ENCODE assay signal across 21 cellular contexts in genomic region chr13:97174638-97175037, GRCh38.
"Had no signal": no experiment of that assay in that cellular context is flagged by ENCODE, and none has a peak within 500 bp of the region (broad histone marks: within the 10 kb centered on the region; RNA-seq: fewer than 3 reads in every experiment).

No MANE protein-coding gene starts in this region.

- H3K27ac Mint-ChIP-seq: activated CD8-positive, alpha-beta T cell treated with anti-CD3 and anti-CD28 coated beads for 36 hours; activated naive CD4-positive, alpha-beta T cell treated with anti-CD3 and anti-CD28 coated beads, Interleukin-2, amount 10 ng/mL, durations not matched to agents 7 days and 5 days; activated naive CD8-positive, alpha-beta T cell treated with anti-CD3 and anti-CD28 coated beads, Interleukin-2, amount 50 U/mL, for 24 hours; natural killer cell treated with Interleukin-12 subunit alpha and Interleukin-12 subunit beta and Interleukin-15 and Interleukin-18, amount 100 ng/mL, for 72 hours; stimulated activated effector memory CD8-positive, alpha-beta T cell treated with anti-CD3 and anti-CD28 coated beads, Interleukin-12 subunit alpha, Interleukin-12 subunit beta, amount 100 ng/mL, for 72 hours; type B pancreatic cell had no signal

- DNase-seq: activated CD4-positive, alpha-beta T cell treated with anti-CD3 and anti-CD28 coated beads for 48 hours; activated CD4-positive, CD25-positive, alpha-beta regulatory T cell; activated CD8-positive, alpha-beta T cell treated with anti-CD3 and anti-CD28 coated beads for 36 hours; activated naive CD4-positive, alpha-beta T cell treated with anti-CD3 and anti-CD28 coated beads, Interleukin-2, amount 10 ng/mL, durations not matched to agents 7 days and 5 days; activated naive CD8-positive, alpha-beta T cell treated with anti-CD3 and anti-CD28 coated beads, Interleukin-2, amount 50 U/mL, for 24 hours; activated T-cell treated with anti-CD3 and anti-CD28 coated beads, Interleukin-2, amount 50 U/mL, for 1 hour; aorta; brain microvascular endothelial cell; pancreas; right lobe of liver; stimulated activated CD4-positive, alpha-beta T cell treated with anti-CD3 and anti-CD28 coated beads, Interleukin-4, amount 100 ng/mL, for 24 hours; T-helper 1 cell; T-helper 9 cell; testis had no signal

- H3K9me3 ChIP-seq: gastroesophageal sphincter, neutrophil, pancreas, right lobe of liver, testis had no signal

- H3K4me3 ChIP-seq: coronary artery, gastroesophageal sphincter, heart left ventricle, pancreas, right lobe of liver, testis had no signal

- H3K36me3 Mint-ChIP-seq: activated naive CD4-positive, alpha-beta T cell treated with anti-CD3 and anti-CD28 coated beads, Interleukin-2, amount 10 ng/mL, durations not matched to agents 7 days and 5 days; natural killer cell treated with Interleukin-12 subunit alpha and Interleukin-12 subunit beta and Interleukin-15 and Interleukin-18, amount 100 ng/mL, for 72 hours; stimulated activated effector memory CD8-positive, alpha-beta T cell treated with anti-CD3 and anti-CD28 coated beads, Interleukin-12 subunit alpha, Interleukin-12 subunit beta, amount 100 ng/mL, for 72 hours; type B pancreatic cell had no signal

- H3K9me3 Mint-ChIP-seq: activated CD8-positive, alpha-beta T cell treated with anti-CD3 and anti-CD28 coated beads for 36 hours had no signal

- H3K27me3 ChIP-seq: brain microvascular endothelial cell, gastroesophageal sphincter, heart left ventricle, neutrophil, pancreas, right lobe of liver, testis had no signal

- H3K4me1 Mint-ChIP-seq: activated naive CD4-positive, alpha-beta T cell treated with anti-CD3 and anti-CD28 coated beads, Interleukin-2, amount 10 ng/mL, durations not matched to agents 7 days and 5 days; activated naive CD8-positive, alpha-beta T cell treated with anti-CD3 and anti-CD28 coated beads, Interleukin-2, amount 50 U/mL, for 24 hours had no signal

- H3K36me3 ChIP-seq: brain microvascular endothelial cell, gastroesophageal sphincter, heart left ventricle, neutrophil, pancreas, right lobe of liver had no signal

- H3K4me3 Mint-ChIP-seq: activated CD8-positive, alpha-beta T cell treated with anti-CD3 and anti-CD28 coated beads for 36 hours; activated naive CD4-positive, alpha-beta T cell treated with anti-CD3 and anti-CD28 coated beads, Interleukin-2, amount 10 ng/mL, durations not matched to agents 7 days and 5 days; activated naive CD8-positive, alpha-beta T cell treated with anti-CD3 and anti-CD28 coated beads, Interleukin-2, amount 50 U/mL, for 24 hours; natural killer cell treated with Interleukin-12 subunit alpha and Interleukin-12 subunit beta and Interleukin-15 and Interleukin-18, amount 100 ng/mL, for 72 hours; stimulated activated effector memory CD8-positive, alpha-beta T cell treated with anti-CD3 and anti-CD28 coated beads, Interleukin-12 subunit alpha, Interleukin-12 subunit beta, amount 100 ng/mL, for 72 hours; type B pancreatic cell had no signal

- H3K27me3 Mint-ChIP-seq: activated CD8-positive, alpha-beta T cell treated with anti-CD3 and anti-CD28 coated beads for 36 hours; type B pancreatic cell had no signal

- FAIRE-seq: pancreas had no signal

- H3K4me1 ChIP-seq: gastroesophageal sphincter, heart left ventricle, pancreas, right lobe of liver, testis had no signal

- H3K27ac ChIP-seq: brain microvascular endothelial cell, coronary artery, gastroesophageal sphincter, heart left ventricle, neutrophil, pancreas, right lobe of liver, testis had no signal
